8 cellular contexts compared by ENCODE assay signal in genomic region chr1:210448293-210448892, GRCh38.
DNase-seq lines count a peak whose midpoint lies in the region; ATAC-seq and TF ChIP-seq lines count a peak whose summit lies in the region.

No MANE protein-coding gene starts in this region.

- H3K4me3 ChIP-seq in neural progenitor cell: no peak overlapping the region

- peaks cover 2% of the 10 kb centered on the region for H3K9me3 Mint-ChIP-seq in neural progenitor cell

- peaks cover 16% of the 10 kb centered on the region for H3K4me1 ChIP-seq in neural progenitor cell

- peak overlapping the region; percentile 28 for H3K27ac Mint-ChIP-seq in neural progenitor cell

- H3F3A ChIP-seq in neural progenitor cell (ENCODE audit: low read depth): peaks cover 5% of the 10 kb centered on the region

- DNase-seq in Right ventricle myocardium superior (no peak), cardiac septum (ENCODE audit: low spot score) (no peak), LoVo (ENCODE audit: low spot score) (peak; percentile 13), RPMI8226 (peak; percentile 58), epidermal melanocyte (ENCODE audit: insufficient read length, low spot score) (peak; percentile 49), neural progenitor cell (ENCODE audit: low spot score) (peak; percentile 68)

- TF ChIP-seq CTCF in neural progenitor cell (IDR thresholded peaks at IDR 0.05): peak; percentile 81

- H3K9me3 ChIP-seq in neural progenitor cell (ENCODE audit: low read depth): no peaks in the 10 kb centered on the region

- H2AFZ ChIP-seq in neural progenitor cell (replicated peaks): no peak overlapping the region

- no peaks in the 10 kb centered on the region for H3K27me3 Mint-ChIP-seq in neural progenitor cell (ENCODE audit: insufficient read depth, low read depth)

- no peak overlapping the region for H3K4me3 Mint-ChIP-seq in neural progenitor cell

- no peaks in the 10 kb centered on the region for H3K36me3 ChIP-seq in neural progenitor cell

- no peaks in the 10 kb centered on the region for H3K27me3 ChIP-seq in neural progenitor cell

- no peaks in the 10 kb centered on the region for H3K79me2 ChIP-seq in neural progenitor cell (ENCODE audit: low read depth)

- H3K36me3 Mint-ChIP-seq in neural progenitor cell: peaks cover 4% of the 10 kb centered on the region

- intact Hi-C loops in Right ventricle myocardium superior (cut with DNase I): loop anchor here (5.0 kb wide), 1 partner anchor 684 kb away; the partner anchor contains the start of gene KCNH1
- intact Hi-C loops in cardiac septum (cut with DNase I): loop anchor here (1.0 to 5.0 kb wide), 2 partner anchors 134 to 686 kb away; partner anchors contain the start of gene KCNH1

- H3K4me1 Mint-ChIP-seq in neural progenitor cell: peaks cover 34% of the 10 kb centered on the region

- H3K4me2 ChIP-seq in neural progenitor cell: no peak overlapping the region

- H4K20me1 ChIP-seq in neural progenitor cell (ENCODE audit: low read depth): no peaks in the 10 kb centered on the region

- peak; percentile 38 for ATAC-seq in Right ventricle myocardium superior (ENCODE audit: poor library complexity)
- ATAC-seq in HG03354 (IDR thresholded peaks at IDR 0.05; ENCODE audit: poor library complexity, severe bottlenecking, unreplicated experiment): no peak
- ATAC-seq in GM21737 (IDR thresholded peaks at IDR 0.05; ENCODE audit: unreplicated experiment): no peak

- no peak overlapping the region for H3K9ac ChIP-seq in neural progenitor cell

- no peak overlapping the region for H3K27ac ChIP-seq in neural progenitor cell

Comparison
In these comparisons a context has a peak if more than half of its experiments do, and no peak if none do; other contexts are left out.
1. DNase-seq: peak in LoVo (single experiment), RPMI8226 (single experiment), epidermal melanocyte (single experiment) and neural progenitor cell (single experiment); none in Right ventricle myocardium superior (single experiment) and cardiac septum (single experiment).